14 cellular contexts compared by ENCODE assay signal in the genomic region with DNA sequence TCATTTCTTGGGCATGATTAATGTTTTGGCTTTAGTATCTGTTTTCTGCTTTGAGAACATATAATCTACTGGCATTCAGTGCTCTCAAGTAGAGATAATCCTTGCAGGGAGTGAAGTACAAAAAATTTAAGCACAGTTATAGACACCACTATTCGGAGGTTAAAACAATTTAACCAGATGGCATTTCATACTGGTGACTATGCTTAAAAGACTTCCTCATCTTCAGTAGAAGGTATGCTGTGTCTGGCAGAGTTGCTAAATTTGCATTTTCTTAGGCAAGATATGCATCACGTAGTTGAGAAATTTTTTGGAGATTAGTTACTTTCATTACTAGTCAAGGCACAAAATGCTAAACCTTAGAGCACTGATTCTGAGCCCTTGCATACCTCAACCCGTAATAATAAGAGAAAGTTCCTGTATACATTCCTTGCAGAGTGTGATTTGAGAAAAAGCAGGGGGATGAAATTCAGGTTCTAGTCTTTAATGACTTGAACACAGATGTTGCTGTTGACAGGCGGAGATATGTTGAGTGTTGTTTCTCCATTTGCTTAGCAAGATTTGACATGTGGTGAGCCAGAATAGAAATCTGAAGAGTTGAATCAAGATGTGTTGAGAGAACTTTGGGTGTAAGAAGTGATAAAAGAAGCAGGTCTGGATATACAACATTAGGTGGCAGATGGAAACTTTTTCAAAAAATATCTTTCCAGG.
DNase-seq lines count a peak whose midpoint lies in the region; ATAC-seq and TF ChIP-seq lines count a peak whose summit lies in the region.
"Had no signal": no experiment of that assay in that cellular context is flagged by ENCODE, and none has a peak within 500 bp of the region (broad histone marks: within the 10 kb centered on the region; RNA-seq: fewer than 3 reads in every experiment).

No MANE protein-coding gene starts in this region.

- H2BK12ac ChIP-seq in mesenchymal stem cell (ENCODE audit: low read length in 2 of 2), result no peak overlapping the region

- H3K27me3 Mint-ChIP-seq in glutamatergic neuron (ENCODE audit: unreplicated experiment), result peaks cover 1% of the 10 kb centered on the region

- H3K4me3 ChIP-seq in NB4 (ENCODE audit: low read depth, low read length) (no peak overlapping the region), cardiac fibroblast (replicated peaks in 1 of 2; ENCODE audit: low read depth in 2 of 2, low read length in 2 of 2) (no peak overlapping the region), mesenchymal stem cell (ENCODE audit: insufficient read depth in 1 of 2, low read depth in 1 of 2, low read length in 2 of 2) (no peak overlapping the region)
- H3K4me3 ChIP-seq: stomach had no signal

- H2BK15ac ChIP-seq in mesenchymal stem cell (ENCODE audit: low read depth, poor library complexity, severe bottlenecking), result no peak overlapping the region

- peak; percentile 93 for DNase-seq in EL
- DNase-seq in NB4 (ENCODE audit: low read depth), result peak; percentile 8
- DNase-seq in cardiac fibroblast (ENCODE audit: low read depth in 2 of 2), result peak; percentile 81 to 92
- DNase-seq in mesenchymal stem cell, result peak; percentile 82
- DNase-seq in glutamatergic neuron, result no peak
- no peak for DNase-seq in medulla oblongata (ENCODE audit: extremely low spot score)
- DNase-seq: activated gamma-delta T cell treated with Interleukin-2 at 50 U/mL for 16 hours, NCI-H2171, stomach had no signal

- H3K4me2 ChIP-seq in mesenchymal stem cell (ENCODE audit: low read length, poor library complexity, severe bottlenecking), result no peak overlapping the region

- no peaks in the 10 kb centered on the region for H3K36me3 ChIP-seq in mesenchymal stem cell (ENCODE audit: control insufficient read depth in 1 of 2, insufficient read depth in 2 of 2, low read depth in 1 of 2, low read length in 2 of 2)
- H3K36me3 ChIP-seq: stomach had no signal

- H3K14ac ChIP-seq in mesenchymal stem cell (ENCODE audit: low read length in 2 of 2), result no peak overlapping the region

- no peak overlapping the region for H2AK5ac ChIP-seq in mesenchymal stem cell (ENCODE audit: low read length, severe bottlenecking)

- H3K27me3 ChIP-seq in mesenchymal stem cell (ENCODE audit: control insufficient read depth in 1 of 2, insufficient read depth in 1 of 2, low read length in 2 of 2), result no peaks in the 10 kb centered on the region
- H3K27me3 ChIP-seq: stomach had no signal

- H3K27ac Mint-ChIP-seq in glutamatergic neuron (ENCODE audit: unreplicated experiment), result no peak overlapping the region
- H3K27ac Mint-ChIP-seq: WTC11 had no signal

- peak overlapping the region; percentile 26 for H3K9ac ChIP-seq in mesenchymal stem cell (ENCODE audit: low read length)

- H3K4me3 Mint-ChIP-seq in glutamatergic neuron (ENCODE audit: unreplicated experiment), result no peak overlapping the region
- H3K4me3 Mint-ChIP-seq: dendritic cell treated with granulocyte-macrophage colony-stimulating factor and Interleukin-4, amounts not matched to agents 40 ng/mL and 50 ng/mL, for 4 days; WTC11 had no signal

- no peak overlapping the region for H3K23ac ChIP-seq in mesenchymal stem cell (ENCODE audit: low read length in 2 of 2)

- H3K27ac ChIP-seq in mesenchymal stem cell (ENCODE audit: low read length, poor library complexity, severe bottlenecking), result peak overlapping the region; percentile 91
- H3K27ac ChIP-seq: RWPE1, stomach had no signal

- peaks cover 1% of the 10 kb centered on the region for H3K9me3 Mint-ChIP-seq in glutamatergic neuron (ENCODE audit: unreplicated experiment)
- H3K9me3 Mint-ChIP-seq: WTC11 had no signal

- H3K4ac ChIP-seq in mesenchymal stem cell (ENCODE audit: low read depth in 1 of 2, low read length in 2 of 2), result no peak overlapping the region

- H2AFZ ChIP-seq in mesenchymal stem cell (ENCODE audit: low read depth, low read length), result no peak overlapping the region

- H3K36me3 Mint-ChIP-seq in glutamatergic neuron (ENCODE audit: unreplicated experiment), result no peaks in the 10 kb centered on the region
- H3K36me3 Mint-ChIP-seq: WTC11 had no signal

- peaks cover 3% of the 10 kb centered on the region for H3K4me1 ChIP-seq in mesenchymal stem cell (ENCODE audit: control insufficient read depth, insufficient read depth, low read depth, low read length)
- H3K4me1 ChIP-seq: stomach had no signal

- no peak for ATAC-seq in GM18909 (IDR thresholded peaks at IDR 0.05; ENCODE audit: poor library complexity, unreplicated experiment)
- no peak for ATAC-seq in GM18517 (IDR thresholded peaks at IDR 0.05; ENCODE audit: unreplicated experiment)
- ATAC-seq: WTC11 had no signal

- TF ChIP-seq CTCF in NB4 (IDR thresholded peaks at IDR 0.05; ENCODE audit: low read depth, low read length) (no peak), cardiac fibroblast (IDR thresholded peaks at IDR 0.05; ENCODE audit: low read depth, low read length) (no peak), glutamatergic neuron (IDR thresholded peaks at IDR 0.05; ENCODE audit: partially characterized antibody, unreplicated experiment) (no peak)

- H3K18ac ChIP-seq in mesenchymal stem cell (ENCODE audit: low read depth in 1 of 2, low read length in 2 of 2), result peak overlapping the region; percentile 22 to 83

- H3K79me1 ChIP-seq in mesenchymal stem cell (replicated peaks; ENCODE audit: low read length, poor library complexity, severe bottlenecking), result no peaks in the 10 kb centered on the region

- H4K91ac ChIP-seq in mesenchymal stem cell (ENCODE audit: low read length), result no peak overlapping the region

- no peak overlapping the region for H4K8ac ChIP-seq in mesenchymal stem cell (ENCODE audit: low read length)

- H3K4me1 Mint-ChIP-seq in glutamatergic neuron (ENCODE audit: low read depth, unreplicated experiment), result no peaks in the 10 kb centered on the region
- H3K4me1 Mint-ChIP-seq: WTC11 had no signal

- no peak overlapping the region for H2BK120ac ChIP-seq in mesenchymal stem cell (ENCODE audit: low read depth, low read length)

- H3K9me3 ChIP-seq in mesenchymal stem cell (ENCODE audit: control insufficient read depth, low read length), result no peaks in the 10 kb centered on the region
- H3K9me3 ChIP-seq: stomach had no signal

- peak overlapping the region; percentile 82 for H2BK5ac ChIP-seq in mesenchymal stem cell (ENCODE audit: low read depth, low read length, poor library complexity, severe bottlenecking)

- TF ChIP-seq POLR2A in NB4 (IDR thresholded peaks at IDR 0.05; ENCODE audit: extremely low read depth, insufficient read length), result no peak

- 42% methylated on average over 2 of the region's 4 CpGs for WGBS in mesenchymal stem cell

Comparison
In these comparisons a context has a peak if more than half of its experiments do, and no peak if none do; other contexts are left out.
1. DNase-seq: peak in EL (single experiment), NB4 (single experiment), cardiac fibroblast (2 of 2) and mesenchymal stem cell (single experiment); none in glutamatergic neuron (single experiment) and medulla oblongata (single experiment).